Comparison of ENCODE assay signal across 16 cellular contexts in genomic region chr10:14535497-14536199, GRCh38.
DNase-seq lines count a peak whose midpoint lies in the region; ATAC-seq and TF ChIP-seq lines count a peak whose summit lies in the region.
"Had no signal": no experiment of that assay in that cellular context is flagged by ENCODE, and none has a peak within 500 bp of the region (broad histone marks: within the 10 kb centered on the region; RNA-seq: fewer than 3 reads in every experiment).

No MANE protein-coding gene starts in this region.

- no peak overlapping the region for H3K4me3 Mint-ChIP-seq in activated naive CD8-positive, alpha-beta T cell treated with anti-CD3 and anti-CD28 coated beads for 36 hours
- no peak overlapping the region for H3K4me3 Mint-ChIP-seq in stimulated activated naive B cell treated with anti-CD40 and anti-IgM and Interleukin-4, amounts not matched to agents 10 μg/mL and 1 μg/mL and 100 μg/mL, for 72 hours

- TF ChIP-seq POLR2A in breast epithelium (IDR thresholded peaks at IDR 0.05): no peak

- H3K4ac ChIP-seq in mesenchymal stem cell (ENCODE audit: low read depth in 1 of 2, low read length in 2 of 2): no peak overlapping the region

- ATAC-seq in thoracic aorta (ENCODE audit: insufficient number of reproducible peaks, low FRiP score, low read depth): no peak
- ATAC-seq in stimulated activated naive B cell treated with anti-CD40 and anti-IgM and Interleukin-4, amounts not matched to agents 10 μg/mL and 1 μg/mL and 100 μg/mL, for 72 hours (replicated peaks): no peak
- ATAC-seq: HCT116 had no signal

- CTCF ChIA-PET in mammary epithelial cell (lab: Charles Lee; ENCODE audit: low non-redundant PET): no interaction called here

- peaks cover 67% of the 10 kb centered on the region for H3K4me1 Mint-ChIP-seq in activated naive CD8-positive, alpha-beta T cell treated with anti-CD3 and anti-CD28 coated beads for 36 hours
- H3K4me1 Mint-ChIP-seq in stimulated activated naive B cell treated with anti-CD40 and anti-IgM and Interleukin-4, amounts not matched to agents 10 μg/mL and 1 μg/mL and 100 μg/mL, for 72 hours: peaks cover 26 to 61% of the 10 kb centered on the region in 2 donors

- no peak overlapping the region for H2BK120ac ChIP-seq in mesenchymal stem cell (ENCODE audit: low read depth, low read length)

- no peak overlapping the region for H2BK15ac ChIP-seq in mesenchymal stem cell (ENCODE audit: low read depth, poor library complexity, severe bottlenecking)

- peaks cover 56% of the 10 kb centered on the region for H3K36me3 Mint-ChIP-seq in activated naive CD8-positive, alpha-beta T cell treated with anti-CD3 and anti-CD28 coated beads for 36 hours
- H3K36me3 Mint-ChIP-seq in stimulated activated naive B cell treated with anti-CD40 and anti-IgM and Interleukin-4, amounts not matched to agents 10 μg/mL and 1 μg/mL and 100 μg/mL, for 72 hours: peaks cover 17 to 23% of the 10 kb centered on the region in 2 donors

- in situ Hi-C loops in mammary epithelial cell (cut with MboI; ENCODE audit: low sequenced_read_pairs in 2 of 2): loop anchor here (10.0 to 25.0 kb wide), 2 partner anchors 289 to 577 kb away; no protein-coding TSS in a partner anchor

- no peak for TF ChIP-seq CTCF in breast epithelium (IDR thresholded peaks at IDR 0.05)
- no peak for TF ChIP-seq CTCF in mammary epithelial cell (conservative IDR thresholded peaks at IDR 0.05 in 1 of 2, IDR thresholded peaks at IDR 0.05 in 1 of 2; ENCODE audit: extremely low read depth in 1 of 2, insufficient read depth in 1 of 2, low read depth in 1 of 2, low read length in 2 of 2)
- TF ChIP-seq CTCF in thoracic aorta (IDR thresholded peaks at IDR 0.05): no peak
- TF ChIP-seq CTCF in dorsolateral prefrontal cortex (IDR thresholded peaks at IDR 0.05 in 54 of 56, conservative IDR thresholded peaks at IDR 0.05 in 2 of 56; ENCODE audit: low read depth in 1 of 56, partially characterized antibody in 56 of 56): no peak

- H3K79me2 ChIP-seq in mammary epithelial cell (ENCODE audit: insufficient read depth, low read length): no peaks in the 10 kb centered on the region

- H3K23ac ChIP-seq in mesenchymal stem cell (ENCODE audit: low read length in 2 of 2): no peak overlapping the region

- no peak overlapping the region for H4K91ac ChIP-seq in mesenchymal stem cell (ENCODE audit: low read length)

- H3K18ac ChIP-seq in mesenchymal stem cell (ENCODE audit: low read depth in 1 of 2, low read length in 2 of 2): no peak overlapping the region

- no peaks in the 10 kb centered on the region for H3K36me3 ChIP-seq in breast epithelium
- no peaks in the 10 kb centered on the region for H3K36me3 ChIP-seq in mammary epithelial cell (ENCODE audit: insufficient read depth, low read length)
- peaks cover 0 to 7% of the 10 kb centered on the region in 2 experiments for H3K36me3 ChIP-seq in mesenchymal stem cell (ENCODE audit: control insufficient read depth in 1 of 2, insufficient read depth in 2 of 2, low read depth in 1 of 2, low read length in 2 of 2)
- no peaks in the 10 kb centered on the region for H3K36me3 ChIP-seq in thoracic aorta
- H3K36me3 ChIP-seq in MG63: peaks cover 47% of the 10 kb centered on the region
- H3K36me3 ChIP-seq: suprapubic skin had no signal

- no peaks in the 10 kb centered on the region for H3K27me3 ChIP-seq in breast epithelium
- no peaks in the 10 kb centered on the region for H3K27me3 ChIP-seq in mammary epithelial cell (ENCODE audit: insufficient read depth, low read length)
- H3K27me3 ChIP-seq in mesenchymal stem cell (ENCODE audit: control insufficient read depth in 1 of 2, insufficient read depth in 1 of 2, low read length in 2 of 2): no peaks in the 10 kb centered on the region
- no peaks in the 10 kb centered on the region for H3K27me3 ChIP-seq in thoracic aorta (replicated peaks; ENCODE audit: insufficient read depth)
- H3K27me3 ChIP-seq in MG63: no peaks in the 10 kb centered on the region
- H3K27me3 ChIP-seq in dorsolateral prefrontal cortex: no peaks in the 10 kb centered on the region
- H3K27me3 ChIP-seq: suprapubic skin had no signal

- intact Hi-C loops in breast epithelium (cut with DNase I; ENCODE audit: low total_unique reads): no loop called here
- intact Hi-C loops in mammary epithelial cell (cut with micrococcal nuclease): loop anchor here (5.0 kb wide), 2 partner anchors 342 to 837 kb away; partner anchors contain the start of genes FAM171A1 and SUV39H2
- intact Hi-C loops in dorsolateral prefrontal cortex (cut with DNase I): no loop called here

- dilution Hi-C loops in mammary epithelial cell (cut with HindIII; ENCODE audit: low sequenced_read_pairs): no loop called here

- H2AK5ac ChIP-seq in mesenchymal stem cell (ENCODE audit: low read length, severe bottlenecking): no peak overlapping the region

- no peaks in the 10 kb centered on the region for H3K9me3 ChIP-seq in breast epithelium
- no peaks in the 10 kb centered on the region for H3K9me3 ChIP-seq in mammary epithelial cell (replicated peaks; ENCODE audit: insufficient read depth, low read length)
- H3K9me3 ChIP-seq in mesenchymal stem cell (ENCODE audit: control insufficient read depth, low read length): no peaks in the 10 kb centered on the region
- H3K9me3 ChIP-seq in thoracic aorta: no peaks in the 10 kb centered on the region
- no peaks in the 10 kb centered on the region for H3K9me3 ChIP-seq in MG63
- H3K9me3 ChIP-seq: suprapubic skin had no signal

- 80% methylated on average over 7 of the region's 7 CpGs for WGBS in mammary epithelial cell (ENCODE audit: low coverage, missing lambda C conversion rate)
- WGBS in mesenchymal stem cell: 87% methylated on average over 7 of the region's 7 CpGs

- peaks cover 17% of the 10 kb centered on the region for H3K79me1 ChIP-seq in mesenchymal stem cell (replicated peaks; ENCODE audit: low read length, poor library complexity, severe bottlenecking)

- no peak overlapping the region for H2AFZ ChIP-seq in mammary epithelial cell (ENCODE audit: low read depth, low read length)
- no peak overlapping the region for H2AFZ ChIP-seq in mesenchymal stem cell (ENCODE audit: low read depth, low read length)

- H3K9ac ChIP-seq in mammary epithelial cell (ENCODE audit: insufficient read depth, low read length) (no peak overlapping the region), mesenchymal stem cell (ENCODE audit: low read length) (peak overlapping the region; percentile 55)

- no peak overlapping the region for H4K8ac ChIP-seq in mesenchymal stem cell (ENCODE audit: low read length)

- H3K27me3 Mint-ChIP-seq in activated naive CD8-positive, alpha-beta T cell treated with anti-CD3 and anti-CD28 coated beads for 36 hours: no peaks in the 10 kb centered on the region
- no peaks in the 10 kb centered on the region for H3K27me3 Mint-ChIP-seq in stimulated activated naive B cell treated with anti-CD40 and anti-IgM and Interleukin-4, amounts not matched to agents 10 μg/mL and 1 μg/mL and 100 μg/mL, for 72 hours

- H3K14ac ChIP-seq in mesenchymal stem cell (ENCODE audit: low read length in 2 of 2): no peak overlapping the region

- H3K9me3 Mint-ChIP-seq in activated naive CD8-positive, alpha-beta T cell treated with anti-CD3 and anti-CD28 coated beads for 36 hours: no peaks in the 10 kb centered on the region
- no peaks in the 10 kb centered on the region for H3K9me3 Mint-ChIP-seq in stimulated activated naive B cell treated with anti-CD40 and anti-IgM and Interleukin-4, amounts not matched to agents 10 μg/mL and 1 μg/mL and 100 μg/mL, for 72 hours

- H2BK5ac ChIP-seq in mesenchymal stem cell (ENCODE audit: low read depth, low read length, poor library complexity, severe bottlenecking): no peak overlapping the region

- peak overlapping the region; percentile 5 to 10 for H3K27ac ChIP-seq in breast epithelium
- H3K27ac ChIP-seq in mammary epithelial cell (ENCODE audit: insufficient read depth, low read depth, low read length): no peak overlapping the region
- no peak overlapping the region for H3K27ac ChIP-seq in mesenchymal stem cell (ENCODE audit: low read length, poor library complexity, severe bottlenecking)
- H3K27ac ChIP-seq in thoracic aorta: peak overlapping the region; percentile 46 to 69
- peak overlapping the region in 24 of 59 donors; percentile 1 to 70 (median 32) for H3K27ac ChIP-seq in dorsolateral prefrontal cortex
- H3K27ac ChIP-seq: suprapubic skin had no signal

- H3K4me3 ChIP-seq in breast epithelium (no peak overlapping the region), mammary epithelial cell (replicated peaks in 1 of 3; ENCODE audit: insufficient read depth in 1 of 3, low read depth in 2 of 3, low read length in 3 of 3) (no peak overlapping the region), mesenchymal stem cell (ENCODE audit: insufficient read depth in 1 of 2, low read depth in 1 of 2, low read length in 2 of 2) (no peak overlapping the region), thoracic aorta (peak overlapping the region; percentile 58), MG63 (no peak overlapping the region), dorsolateral prefrontal cortex (no peak overlapping the region)
- H3K4me3 ChIP-seq: suprapubic skin had no signal

- no peak overlapping the region for H2BK12ac ChIP-seq in mesenchymal stem cell (ENCODE audit: low read length in 2 of 2)

- no peak for DNase-seq in breast epithelium (ENCODE audit: low spot score in 2 of 2)
- DNase-seq in mammary epithelial cell: no peak
- DNase-seq in activated naive CD8-positive, alpha-beta T cell treated with anti-CD3 and anti-CD28 coated beads for 36 hours: no peak
- DNase-seq in mesenchymal stem cell: no peak
- no peak for DNase-seq in thoracic aorta (ENCODE audit: low spot score)
- DNase-seq in MG63: no peak
- no peak for DNase-seq in stimulated activated naive B cell treated with anti-CD40 and anti-IgM and Interleukin-4, amounts not matched to agents 10 μg/mL and 1 μg/mL and 100 μg/mL, for 72 hours
- DNase-seq in dorsolateral prefrontal cortex: no peak
- DNase-seq: activated CD8-positive, alpha-beta memory T cell treated with anti-CD3 and anti-CD28 coated beads for 24 hours; dermis blood vessel endothelial cell; erythroblast; NCI-H2029; NCI-H446; stimulated activated CD4-positive, alpha-beta T cell treated with anti-CD3 and anti-CD28 coated beads, Interleukin-2, amount 100 ng/mL, for 24 hours had no signal

- H3K4me2 ChIP-seq in mammary epithelial cell (ENCODE audit: insufficient read depth, low read depth, low read length) (no peak overlapping the region), mesenchymal stem cell (ENCODE audit: low read length, poor library complexity, severe bottlenecking) (no peak overlapping the region)

- H3K4me1 ChIP-seq in breast epithelium (no peaks in the 10 kb centered on the region), mammary epithelial cell (ENCODE audit: insufficient read depth, low read length) (peaks cover 4% of the 10 kb centered on the region), mesenchymal stem cell (ENCODE audit: control insufficient read depth, insufficient read depth, low read depth, low read length) (peaks cover 13% of the 10 kb centered on the region), thoracic aorta (ENCODE audit: control insufficient read depth in 1 of 2, low read depth in 2 of 2) (peaks cover 4 to 28% of the 10 kb centered on the region in 2 donors)

- H3K27ac Mint-ChIP-seq in activated naive CD8-positive, alpha-beta T cell treated with anti-CD3 and anti-CD28 coated beads for 36 hours: peak overlapping the region; percentile 53
- H3K27ac Mint-ChIP-seq in stimulated activated naive B cell treated with anti-CD40 and anti-IgM and Interleukin-4, amounts not matched to agents 10 μg/mL and 1 μg/mL and 100 μg/mL, for 72 hours: no peak overlapping the region

- no peaks in the 10 kb centered on the region for H4K20me1 ChIP-seq in mammary epithelial cell (ENCODE audit: insufficient read depth, low read length)

- BruUV-seq in mammary epithelial cell (replicated peaks; lab: Mats Ljungman, UMichigan): no TSS peak

Comparison
In these comparisons a context has a peak if more than half of its experiments do, and no peak if none do; other contexts are left out.
1. H3K27ac ChIP-seq: peak in breast epithelium (2 of 2) and thoracic aorta (2 of 2); none in mammary epithelial cell (single experiment) and mesenchymal stem cell (single experiment).